In the genomic region with DNA sequence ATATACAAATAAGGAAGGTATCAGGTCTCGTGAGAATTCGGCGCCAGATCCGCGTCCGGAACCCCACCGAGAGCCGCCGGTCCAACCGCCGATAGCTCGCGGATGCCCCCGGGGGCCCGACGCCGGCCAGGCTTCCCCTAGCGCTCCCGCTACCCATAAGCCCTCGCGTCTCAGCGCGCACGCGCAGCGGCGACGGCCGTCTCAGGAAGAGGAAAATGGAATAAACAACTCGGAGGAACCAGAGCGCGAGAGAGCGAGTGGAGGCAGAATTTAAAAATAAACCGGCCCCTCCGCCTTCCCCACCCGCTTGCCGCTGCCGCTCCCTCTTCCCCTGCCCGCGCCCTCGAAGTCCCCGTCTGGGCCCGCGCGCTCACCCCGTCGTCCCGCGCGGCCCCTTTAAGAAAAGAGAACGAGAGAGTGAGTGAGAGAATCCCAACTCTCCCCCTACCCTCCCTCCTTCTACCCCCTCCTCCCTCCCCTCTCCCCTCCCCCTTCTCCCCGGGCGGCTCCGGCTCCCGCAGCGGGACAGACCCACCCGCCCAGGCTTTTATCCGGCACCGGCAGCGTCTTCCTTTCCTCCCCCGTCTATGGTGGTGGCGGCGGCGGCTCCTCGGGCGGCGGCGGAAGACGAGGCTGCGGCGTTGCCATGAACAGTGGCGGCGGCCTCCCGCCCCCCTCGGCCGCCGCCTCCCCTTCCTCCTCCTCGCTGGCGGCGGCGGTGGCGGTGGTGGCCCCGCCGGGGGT, we compare ENCODE assay signal across 1 cellular context.
TF ChIP-seq lines count a peak whose summit lies in the region.

TSS of gene PAN3 (plus strand) at position 534 of the 744 bp plus-strand sequence. CDS start at position 647, 113 bp downstream.

TF ChIP-seq in HepG2, 621 proteins besides CTCF, POLR2A, EP300 and RAD21 (continued from another document and continues in another):
- TF ChIP-seq, protein P1, sequence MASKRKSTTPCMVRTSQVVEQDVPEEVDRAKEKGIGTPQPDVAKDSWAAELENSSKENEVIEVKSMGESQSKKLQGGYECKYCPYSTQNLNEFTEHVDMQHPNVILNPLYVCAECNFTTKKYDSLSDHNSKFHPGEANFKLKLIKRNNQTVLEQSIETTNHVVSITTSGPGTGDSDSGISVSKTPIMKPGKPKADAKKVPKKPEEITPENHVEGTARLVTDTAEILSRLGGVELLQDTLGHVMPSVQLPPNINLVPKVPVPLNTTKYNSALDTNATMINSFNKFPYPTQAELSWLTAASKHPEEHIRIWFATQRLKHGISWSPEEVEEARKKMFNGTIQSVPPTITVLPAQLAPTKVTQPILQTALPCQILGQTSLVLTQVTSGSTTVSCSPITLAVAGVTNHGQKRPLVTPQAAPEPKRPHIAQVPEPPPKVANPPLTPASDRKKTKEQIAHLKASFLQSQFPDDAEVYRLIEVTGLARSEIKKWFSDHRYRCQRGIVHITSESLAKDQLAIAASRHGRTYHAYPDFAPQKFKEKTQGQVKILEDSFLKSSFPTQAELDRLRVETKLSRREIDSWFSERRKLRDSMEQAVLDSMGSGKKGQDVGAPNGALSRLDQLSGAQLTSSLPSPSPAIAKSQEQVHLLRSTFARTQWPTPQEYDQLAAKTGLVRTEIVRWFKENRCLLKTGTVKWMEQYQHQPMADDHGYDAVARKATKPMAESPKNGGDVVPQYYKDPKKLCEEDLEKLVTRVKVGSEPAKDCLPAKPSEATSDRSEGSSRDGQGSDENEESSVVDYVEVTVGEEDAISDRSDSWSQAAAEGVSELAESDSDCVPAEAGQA (IDR thresholded peaks at IDR 0.05; ENCODE audit: low read depth): no peak
- TF ChIP-seq, protein P1 (CRISPR knock-in tag; IDR thresholded peaks at IDR 0.05; ENCODE audit: borderline replicate concordance): no peak
- TF ChIP-seq ZNF354B (CRISPR knock-in tag; IDR thresholded peaks at IDR 0.05) (no peak), ZSCAN5A (CRISPR knock-in tag; IDR thresholded peaks at IDR 0.05; ENCODE audit: borderline replicate concordance) (no peak), SNAPC4 (CRISPR knock-in tag; IDR thresholded peaks at IDR 0.05) (no peak), BRF2 (CRISPR knock-in tag; IDR thresholded peaks at IDR 0.05) (no peak), ZBTB1 (CRISPR knock-in tag; IDR thresholded peaks at IDR 0.05; ENCODE audit: borderline replicate concordance) (no peak), REXO4 (CRISPR knock-in tag; IDR thresholded peaks at IDR 0.05; ENCODE audit: borderline replicate concordance) (no peak), ZNF788 (CRISPR knock-in tag; IDR thresholded peaks at IDR 0.05; ENCODE audit: borderline replicate concordance) (peak; percentile 69), ZNF326 (CRISPR knock-in tag; IDR thresholded peaks at IDR 0.05; ENCODE audit: borderline replicate concordance) (no peak), ESRRA (CRISPR knock-in tag; IDR thresholded peaks at IDR 0.05; ENCODE audit: low read depth) (no peak), MAFG (CRISPR knock-in tag; IDR thresholded peaks at IDR 0.05) (no peak), GABPB1 (CRISPR knock-in tag; IDR thresholded peaks at IDR 0.05) (peak; percentile 79), GATA4 (IDR thresholded peaks at IDR 0.05; ENCODE audit: borderline replicate concordance, low read depth) (peak; percentile 59; the same call in 1 of the 2 replicates), ZNF607 (CRISPR knock-in tag; IDR thresholded peaks at IDR 0.05; ENCODE audit: borderline replicate concordance) (no peak), ZNF83 (CRISPR knock-in tag; IDR thresholded peaks at IDR 0.05; ENCODE audit: borderline replicate concordance) (no peak), MTERF4 (CRISPR knock-in tag; IDR thresholded peaks at IDR 0.05) (no peak), FOXP4 (CRISPR knock-in tag; IDR thresholded peaks at IDR 0.05) (no peak), ZNF547 (CRISPR knock-in tag; IDR thresholded peaks at IDR 0.05) (0 out of 2 replicates have a peak, but pooled peaks have one; percentile 58), SP5 (CRISPR knock-in tag; IDR thresholded peaks at IDR 0.05; ENCODE audit: borderline replicate concordance, low read depth) (no peak), ZSCAN22 (CRISPR knock-in tag; IDR thresholded peaks at IDR 0.05) (no peak), ZNF235 (CRISPR knock-in tag; IDR thresholded peaks at IDR 0.05; ENCODE audit: borderline replicate concordance) (peak; percentile 72; the same call in 1 of the 2 replicates), GFI1 (CRISPR knock-in tag; IDR thresholded peaks at IDR 0.05; ENCODE audit: borderline replicate concordance) (no peak), TAF15 (IDR thresholded peaks at IDR 0.05; ENCODE audit: low read depth, low read length, poor library complexity, severe bottlenecking) (no peak), TMF1 (CRISPR knock-in tag; IDR thresholded peaks at IDR 0.05; ENCODE audit: low read depth) (no peak)
- TF ChIP-seq, protein P2, sequence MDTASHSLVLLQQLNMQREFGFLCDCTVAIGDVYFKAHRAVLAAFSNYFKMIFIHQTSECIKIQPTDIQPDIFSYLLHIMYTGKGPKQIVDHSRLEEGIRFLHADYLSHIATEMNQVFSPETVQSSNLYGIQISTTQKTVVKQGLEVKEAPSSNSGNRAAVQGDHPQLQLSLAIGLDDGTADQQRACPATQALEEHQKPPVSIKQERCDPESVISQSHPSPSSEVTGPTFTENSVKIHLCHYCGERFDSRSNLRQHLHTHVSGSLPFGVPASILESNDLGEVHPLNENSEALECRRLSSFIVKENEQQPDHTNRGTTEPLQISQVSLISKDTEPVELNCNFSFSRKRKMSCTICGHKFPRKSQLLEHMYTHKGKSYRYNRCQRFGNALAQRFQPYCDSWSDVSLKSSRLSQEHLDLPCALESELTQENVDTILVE (CRISPR knock-in tag; IDR thresholded peaks at IDR 0.05): peak; percentile 88
- TF ChIP-seq, protein P3, sequence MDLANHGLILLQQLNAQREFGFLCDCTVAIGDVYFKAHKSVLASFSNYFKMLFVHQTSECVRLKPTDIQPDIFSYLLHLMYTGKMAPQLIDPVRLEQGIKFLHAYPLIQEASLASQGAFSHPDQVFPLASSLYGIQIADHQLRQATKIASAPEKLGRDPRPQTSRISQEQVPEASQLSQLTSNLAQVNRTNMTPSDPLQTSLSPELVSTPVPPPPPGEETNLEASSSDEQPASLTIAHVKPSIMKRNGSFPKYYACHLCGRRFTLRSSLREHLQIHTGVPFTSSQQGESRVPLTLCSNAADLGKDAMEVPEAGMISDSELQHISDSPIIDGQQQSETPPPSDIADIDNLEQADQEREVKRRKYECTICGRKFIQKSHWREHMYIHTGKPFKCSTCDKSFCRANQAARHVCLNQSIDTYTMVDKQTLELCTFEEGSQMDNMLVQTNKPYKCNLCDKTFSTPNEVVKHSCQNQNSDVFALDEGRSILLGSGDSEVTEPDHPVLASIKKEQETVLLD (CRISPR knock-in tag; IDR thresholded peaks at IDR 0.05; ENCODE audit: low read depth): peak; percentile 88
- TF ChIP-seq, protein P4, sequence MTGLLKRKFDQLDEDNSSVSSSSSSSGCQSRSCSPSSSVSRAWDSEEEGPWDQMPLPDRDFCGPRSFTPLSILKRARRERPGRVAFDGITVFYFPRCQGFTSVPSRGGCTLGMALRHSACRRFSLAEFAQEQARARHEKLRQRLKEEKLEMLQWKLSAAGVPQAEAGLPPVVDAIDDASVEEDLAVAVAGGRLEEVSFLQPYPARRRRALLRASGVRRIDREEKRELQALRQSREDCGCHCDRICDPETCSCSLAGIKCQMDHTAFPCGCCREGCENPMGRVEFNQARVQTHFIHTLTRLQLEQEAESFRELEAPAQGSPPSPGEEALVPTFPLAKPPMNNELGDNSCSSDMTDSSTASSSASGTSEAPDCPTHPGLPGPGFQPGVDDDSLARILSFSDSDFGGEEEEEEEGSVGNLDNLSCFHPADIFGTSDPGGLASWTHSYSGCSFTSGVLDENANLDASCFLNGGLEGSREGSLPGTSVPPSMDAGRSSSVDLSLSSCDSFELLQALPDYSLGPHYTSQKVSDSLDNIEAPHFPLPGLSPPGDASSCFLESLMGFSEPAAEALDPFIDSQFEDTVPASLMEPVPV (CRISPR knock-in tag; IDR thresholded peaks at IDR 0.05): peak; percentile 21; the same call in 1 of the 2 replicates
